Comparison of ENCODE assay signal across 26 cellular contexts in genomic region chr5:73370076-73370475, GRCh38.
A peak's percentile ranks its signal among the peaks of the same experiment; 100 is the strongest.
DNase-seq lines count a peak whose midpoint lies in the region; ATAC-seq and TF ChIP-seq lines count a peak whose summit lies in the region.
"Had no signal": no experiment of that assay in that cellular context is flagged by ENCODE, and none has a peak within 500 bp of the region (broad histone marks: within the 10 kb centered on the region; RNA-seq: fewer than 3 reads in every experiment).

No MANE protein-coding gene starts in this region.

- no peak overlapping the region for H3K27ac Mint-ChIP-seq in activated naive CD4-positive, alpha-beta T cell treated with anti-CD3 and anti-CD28 coated beads, Interleukin-2, amount 50 U/mL, for 72 hours
- H3K27ac Mint-ChIP-seq: activated CD8-positive, alpha-beta T cell treated with anti-CD3 and anti-CD28 coated beads, Interleukin-2, amount 10 ng/mL, durations not matched to agents 7 days and 5 days; activated naive CD8-positive, alpha-beta T cell treated with anti-CD3 and anti-CD28 coated beads, Interleukin-2, amount 10 ng/mL, durations not matched to agents 7 days and 5 days; CD4-positive, CD25-positive, alpha-beta regulatory T cell; IgD-negative memory B cell had no signal

- TF ChIP-seq EP300 in SK-N-SH (IDR thresholded peaks at IDR 0.05; ENCODE audit: borderline replicate concordance in 1 of 2, low read depth in 1 of 2, low read length in 1 of 2) = no peak

- H3F3A ChIP-seq in SK-N-SH (replicated peaks; ENCODE audit: insufficient read depth) = peaks cover 66% of the 10 kb centered on the region

- TF ChIP-seq RAD21 in SK-N-SH (IDR thresholded peaks at IDR 0.05; ENCODE audit: low read length) = no peak

- H3K4me3 ChIP-seq in SK-N-SH (ENCODE audit: low read depth in 2 of 2, low read length in 1 of 2) = no peak overlapping the region; a peak in 1 of 4 replicates
- no peak overlapping the region for H3K4me3 ChIP-seq in mammary epithelial cell (replicated peaks in 1 of 3; ENCODE audit: insufficient read depth in 1 of 3, low read depth in 2 of 3, low read length in 3 of 3)
- H3K4me3 ChIP-seq: lung, prostate gland, testis had no signal

- H3K79me2 ChIP-seq in SK-N-SH (ENCODE audit: insufficient read depth) = 0 out of 2 replicates have a peak, but pooled peaks cover 5% of the 10 kb centered on the region
- H3K79me2 ChIP-seq in mammary epithelial cell (ENCODE audit: insufficient read depth, low read length) = no peaks in the 10 kb centered on the region

- POLR2A ChIA-PET in SK-N-SH (lab: Yijun Ruan, JAX) = no interaction called here

- H3K27me3 ChIP-seq in SK-N-SH (ENCODE audit: insufficient read depth) (no peaks in the 10 kb centered on the region), mammary epithelial cell (ENCODE audit: insufficient read depth, low read length) (no peaks in the 10 kb centered on the region)
- H3K27me3 ChIP-seq: testis had no signal

- DNase-seq in SK-N-SH (no peak), mammary epithelial cell (no peak), left kidney (ENCODE audit: low read depth, low spot score) (peak; percentile 64), COLO668 (lab: John Stamatoyannopoulos, UW; ENCODE audit: unreplicated experiment) (no peak), cerebellar nuclear complex (lab: John Stamatoyannopoulos, UW) (no peak)
- no peak for DNase-seq in stimulated activated CD8-positive, alpha-beta memory T cell treated with anti-CD3 and anti-CD28 coated beads, Interleukin-4, amount 100 ng/mL, for 48 hours
- no peak for DNase-seq in activated naive CD4-positive, alpha-beta T cell treated with anti-CD3 and anti-CD28 coated beads, Interleukin-2, amount 50 U/mL, for 72 hours (ENCODE audit: low spot score in 2 of 2)
- DNase-seq: activated CD8-positive, alpha-beta T cell treated with anti-CD3 and anti-CD28 coated beads, Interleukin-2, amount 10 ng/mL, durations not matched to agents 7 days and 5 days; activated effector memory CD4-positive, alpha-beta T cell treated with Interleukin-2 at 50 U/mL for 16 hours; activated naive CD8-positive, alpha-beta T cell treated with anti-CD3 and anti-CD28 coated beads, Interleukin-2, amount 10 ng/mL, durations not matched to agents 7 days and 5 days; activated T-cell treated with anti-CD3 and anti-CD28 coated beads for 4 hours; CD4-positive, CD25-positive, alpha-beta regulatory T cell; head of caudate nucleus; NCI-H1092 treated with DMSO at 0.1 percent for 48 hours; NCI-H1930; NCI-H526 treated with DMSO at 0.1 percent for 48 hours; stimulated activated CD4-positive, alpha-beta T cell treated with anti-CD3 and anti-CD28 coated beads, Interleukin-15, amount 100 ng/mL, for 24 hours; stimulated activated naive CD4-positive, alpha-beta T cell treated with Interleukin-2 at 50 U/mL for 16 hours; testis had no signal

- no peaks in the 10 kb centered on the region for H3K9me3 Mint-ChIP-seq in activated naive CD4-positive, alpha-beta T cell treated with anti-CD3 and anti-CD28 coated beads, Interleukin-2, amount 50 U/mL, for 72 hours
- H3K9me3 Mint-ChIP-seq: activated naive CD8-positive, alpha-beta T cell treated with anti-CD3 and anti-CD28 coated beads, Interleukin-2, amount 10 ng/mL, durations not matched to agents 7 days and 5 days; IgD-negative memory B cell had no signal

- in situ Hi-C loops in mammary epithelial cell (cut with MboI; ENCODE audit: low sequenced_read_pairs in 2 of 2) = no loop called here

- H3K4me2 ChIP-seq in SK-N-SH (peak overlapping the region; percentile 72), mammary epithelial cell (ENCODE audit: insufficient read depth, low read depth, low read length) (peak overlapping the region; percentile 17)

- peak overlapping the region; percentile 22; the same call in 1 of the 2 replicates for H3K9ac ChIP-seq in SK-N-SH
- H3K9ac ChIP-seq in mammary epithelial cell (ENCODE audit: insufficient read depth, low read length) = peak overlapping the region; percentile 11

- H3K9me3 ChIP-seq in SK-N-SH (no peaks in the 10 kb centered on the region), mammary epithelial cell (replicated peaks; ENCODE audit: insufficient read depth, low read length) (no peaks in the 10 kb centered on the region)
- H3K9me3 ChIP-seq: neutrophil, prostate gland, testis had no signal

- no peaks in the 10 kb centered on the region for H3K9me2 ChIP-seq in SK-N-SH

- TSS peak; percentile 90 for BruUV-seq in mammary epithelial cell (replicated peaks; lab: Mats Ljungman, UMichigan)

- TF ChIP-seq CTCF in SK-N-SH (IDR thresholded peaks at IDR 0.05) (no peak), mammary epithelial cell (conservative IDR thresholded peaks at IDR 0.05 in 1 of 2, IDR thresholded peaks at IDR 0.05 in 1 of 2; ENCODE audit: extremely low read depth in 1 of 2, insufficient read depth in 1 of 2, low read depth in 1 of 2, low read length in 2 of 2) (no peak)

- peaks cover 0 to 34% of the 10 kb centered on the region in 2 experiments for H3K4me1 ChIP-seq in SK-N-SH (ENCODE audit: control insufficient read depth in 1 of 2, insufficient read depth in 2 of 2, low read depth in 1 of 2, low read length in 1 of 2)
- H3K4me1 ChIP-seq in mammary epithelial cell (ENCODE audit: insufficient read depth, low read length) = peaks cover 65% of the 10 kb centered on the region
- H3K4me1 ChIP-seq: testis had no signal

- dilution Hi-C loops in mammary epithelial cell (cut with HindIII; ENCODE audit: low sequenced_read_pairs) = no loop called here

- intact Hi-C loops in mammary epithelial cell (cut with micrococcal nuclease) = loop anchor here (1.0 kb wide), 1 partner anchor 49 kb away; no protein-coding TSS in a partner anchor

- CTCF ChIA-PET in SK-N-SH (lab: Yijun Ruan, JAX) = interaction anchor here (0.9 kb wide), 2 partner anchors 33 to 84 kb away, joined by 3 read pairs; no protein-coding TSS in a partner anchor
- CTCF ChIA-PET in mammary epithelial cell (lab: Charles Lee; ENCODE audit: low non-redundant PET) = no interaction called here

- H3K27ac ChIP-seq in SK-N-SH (ENCODE audit: low read depth in 2 of 2, low read length in 1 of 2) (peak overlapping the region; percentile 88 to 99; a peak in 3 of 4 replicates), mammary epithelial cell (ENCODE audit: insufficient read depth, low read depth, low read length) (peak overlapping the region; percentile 83)
- H3K27ac ChIP-seq: 22Rv1, neutrophil, prostate gland, testis had no signal

- H3K36me3 ChIP-seq in SK-N-SH (replicated peaks in 1 of 2; ENCODE audit: control insufficient read depth in 1 of 2, insufficient read depth in 2 of 2, low read length in 1 of 2) (no peaks in the 10 kb centered on the region), mammary epithelial cell (ENCODE audit: insufficient read depth, low read length) (no peaks in the 10 kb centered on the region)
- H3K36me3 ChIP-seq: neutrophil, prostate gland had no signal

- H3K36me3 Mint-ChIP-seq in activated naive CD4-positive, alpha-beta T cell treated with anti-CD3 and anti-CD28 coated beads, Interleukin-2, amount 50 U/mL, for 72 hours = peaks cover 0 to 4% of the 10 kb centered on the region in 2 donors
- H3K36me3 Mint-ChIP-seq: activated naive CD8-positive, alpha-beta T cell treated with anti-CD3 and anti-CD28 coated beads, Interleukin-2, amount 10 ng/mL, durations not matched to agents 7 days and 5 days; CD4-positive, CD25-positive, alpha-beta regulatory T cell; IgD-negative memory B cell had no signal

- ATAC-seq in SK-N-SH treated with all-trans-retinoic acid at 6 μM for 48 hours = no peak
- no peak for ATAC-seq in activated naive CD4-positive, alpha-beta T cell treated with anti-CD3 and anti-CD28 coated beads, Interleukin-2, amount 50 U/mL, for 72 hours
- ATAC-seq: activated CD8-positive, alpha-beta T cell treated with anti-CD3 and anti-CD28 coated beads, Interleukin-2, amount 10 ng/mL, durations not matched to agents 7 days and 5 days; sciatic nerve had no signal

- WGBS in SK-N-SH (ENCODE audit: low lambda C conversion rate) = 64% methylated on average over 4 of the region's 4 CpGs
- 98% methylated on average over 4 of the region's 4 CpGs for WGBS in mammary epithelial cell (ENCODE audit: low coverage, missing lambda C conversion rate)

- H2AFZ ChIP-seq in SK-N-SH (ENCODE audit: low read depth) = no peak overlapping the region
- H2AFZ ChIP-seq in mammary epithelial cell (ENCODE audit: low read depth, low read length) = peak overlapping the region; percentile 22

- no peaks in the 10 kb centered on the region for H4K20me1 ChIP-seq in SK-N-SH (ENCODE audit: insufficient read depth)
- H4K20me1 ChIP-seq in mammary epithelial cell (ENCODE audit: insufficient read depth, low read length) = no peaks in the 10 kb centered on the region

TF ChIP-seq in SK-N-SH, 30 proteins besides CTCF, POLR2A, EP300 and RAD21:
- TF ChIP-seq GATA2 (CRISPR knock-in tag; IDR thresholded peaks at IDR 0.05) (no peak), TEAD4 (IDR thresholded peaks at IDR 0.05; ENCODE audit: borderline replicate concordance, insufficient read depth) (no peak), MXI1 (IDR thresholded peaks at IDR 0.05; ENCODE audit: low read depth, low read length) (no peak), POLR2AphosphoS5 (IDR thresholded peaks at IDR 0.05; ENCODE audit: low read depth, low read length) (no peak), RXRA (IDR thresholded peaks at IDR 0.05; ENCODE audit: borderline replicate concordance, low read depth) (no peak), FOSL2 (IDR thresholded peaks at IDR 0.05; ENCODE audit: borderline replicate concordance, low read depth) (no peak)

TF ChIP-seq in SK-N-SH treated with all-trans-retinoic acid at 6 μM for 48 hours, 23 proteins besides CTCF, POLR2A, EP300 and RAD21 (continues in another document):
- TF ChIP-seq TOX (CRISPR knock-in tag; IDR thresholded peaks at IDR 0.05; ENCODE audit: borderline replicate concordance) (no peak), ISL1 (CRISPR knock-in tag; IDR thresholded peaks at IDR 0.05) (no peak), TCF4 (CRISPR knock-in tag; IDR thresholded peaks at IDR 0.05; ENCODE audit: borderline replicate concordance) (no peak)
- TF ChIP-seq, protein P1, sequence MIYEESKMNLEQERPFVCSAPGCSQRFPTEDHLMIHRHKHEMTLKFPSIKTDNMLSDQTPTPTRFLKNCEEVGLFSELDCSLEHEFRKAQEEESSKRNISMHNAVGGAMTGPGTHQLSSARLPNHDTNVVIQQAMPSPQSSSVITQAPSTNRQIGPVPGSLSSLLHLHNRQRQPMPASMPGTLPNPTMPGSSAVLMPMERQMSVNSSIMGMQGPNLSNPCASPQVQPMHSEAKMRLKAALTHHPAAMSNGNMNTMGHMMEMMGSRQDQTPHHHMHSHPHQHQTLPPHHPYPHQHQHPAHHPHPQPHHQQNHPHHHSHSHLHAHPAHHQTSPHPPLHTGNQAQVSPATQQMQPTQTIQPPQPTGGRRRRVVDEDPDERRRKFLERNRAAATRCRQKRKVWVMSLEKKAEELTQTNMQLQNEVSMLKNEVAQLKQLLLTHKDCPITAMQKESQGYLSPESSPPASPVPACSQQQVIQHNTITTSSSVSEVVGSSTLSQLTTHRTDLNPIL (CRISPR knock-in tag; IDR thresholded peaks at IDR 0.05; ENCODE audit: low read depth) = no peak
